ENCODE assay signal across 16 cellular contexts in genomic region chr21:45909238-45909785, GRCh38.
A peak's percentile ranks its signal among the peaks of the same experiment; 100 is the strongest.
DNase-seq lines count a peak whose midpoint lies in the region; ATAC-seq and TF ChIP-seq lines count a peak whose summit lies in the region.
"Had no signal": no experiment of that assay in that cellular context is flagged by ENCODE, and none has a peak within 500 bp of the region (broad histone marks: within the 10 kb centered on the region; RNA-seq: fewer than 3 reads in every experiment).

No MANE protein-coding gene starts in this region.

- POLR2A ChIA-PET in activated CD4-positive, alpha-beta T cell treated with anti-CD3 and anti-CD28 coated beads, Interleukin-2, amount 10 ng/mL, durations not matched to agents 7 days and 5 days (lab: Charles Lee) = no interaction called here

- no peak overlapping the region for H3K4me3 Mint-ChIP-seq in activated CD4-positive, alpha-beta T cell treated with anti-CD3 and anti-CD28 coated beads, Interleukin-2, amount 10 ng/mL, durations not matched to agents 7 days and 5 days
- no peak overlapping the region for H3K4me3 Mint-ChIP-seq in endodermal cell
- H3K4me3 Mint-ChIP-seq in stimulated activated memory B cell treated with anti-CD40 and anti-IgM and Interleukin-4, amounts not matched to agents 10 μg/mL and 1 μg/mL and 100 μg/mL, for 72 hours = no peak overlapping the region

- H3K36me3 ChIP-seq in RWPE2 (ENCODE audit: low read depth) (no peaks in the 10 kb centered on the region), endodermal cell (ENCODE audit: control insufficient read depth, insufficient read depth, low read length) (no peaks in the 10 kb centered on the region), body of pancreas (replicated peaks in 1 of 2; ENCODE audit: insufficient read depth in 1 of 2, low read depth in 2 of 2) (no peaks in the 10 kb centered on the region)

- peak overlapping the region; percentile 41 for H3K27ac Mint-ChIP-seq in activated CD4-positive, alpha-beta T cell treated with anti-CD3 and anti-CD28 coated beads, Interleukin-2, amount 10 ng/mL, durations not matched to agents 7 days and 5 days
- H3K27ac Mint-ChIP-seq in endodermal cell = peak overlapping the region; percentile 33
- peak overlapping the region; percentile 17 for H3K27ac Mint-ChIP-seq in stimulated activated memory B cell treated with anti-CD40 and anti-IgM and Interleukin-4, amounts not matched to agents 10 μg/mL and 1 μg/mL and 100 μg/mL, for 72 hours
- H3K27ac Mint-ChIP-seq: CD8-positive, alpha-beta memory T cell had no signal

- TF ChIP-seq POLR2A in body of pancreas (IDR thresholded peaks at IDR 0.05) = no peak

- 93 to 96% methylated on average over 8 to 12 of the region's 14 CpGs for WGBS in endodermal cell (ENCODE audit: insufficient coverage in 1 of 2, insufficient read length in 1 of 2), 2 experiments
- 60 to 80% methylated on average over 1 to 11 of the region's 14 CpGs for WGBS in body of pancreas, 2 donors

- DNase-seq in activated CD4-positive, alpha-beta T cell treated with anti-CD3 and anti-CD28 coated beads, Interleukin-2, amount 10 ng/mL, durations not matched to agents 7 days and 5 days = no peak
- DNase-seq in activated CD4-positive, alpha-beta T cell treated with anti-CD3 and anti-CD28 coated beads, Interleukin-2, amount 50 U/mL, for 48 hours = no peak
- peak; percentile 14 for DNase-seq in RWPE2 (ENCODE audit: low spot score)
- no peak for DNase-seq in endodermal cell
- DNase-seq in body of pancreas = no peak
- DNase-seq in NCI-H128 (lab: John Stamatoyannopoulos, UW; ENCODE audit: unreplicated experiment) = no peak
- DNase-seq in stimulated activated naive CD8-positive, alpha-beta T cell treated with anti-CD3 and anti-CD28 coated beads, Interleukin-15, Interleukin-2, amounts not matched to agents 100 U/mL and 50 U/mL, for 24 hours = no peak
- DNase-seq: AML-193, Caco-2, DND-41, GF-D8, HCEC 1CT had no signal

- H3K9me3 ChIP-seq in RWPE2 (ENCODE audit: severe bottlenecking) (no peaks in the 10 kb centered on the region), endodermal cell (ENCODE audit: control insufficient read depth, low read length) (no peaks in the 10 kb centered on the region), body of pancreas (no peaks in the 10 kb centered on the region)
- H3K9me3 ChIP-seq: BLaER1, Caco-2 had no signal

- H3K27me3 ChIP-seq in RWPE2 (ENCODE audit: insufficient read depth, poor library complexity, severe bottlenecking) (no peaks in the 10 kb centered on the region), endodermal cell (ENCODE audit: control insufficient read depth, insufficient read depth, low read length, poor library complexity, severe bottlenecking) (no peaks in the 10 kb centered on the region), body of pancreas (no peaks in the 10 kb centered on the region)
- H3K27me3 ChIP-seq: BLaER1 had no signal

- ATAC-seq in RWPE2 (ENCODE audit: low read depth) (no peak), body of pancreas (no peak)
- ATAC-seq in stimulated activated memory B cell treated with anti-CD40 and anti-IgM and Interleukin-4, amounts not matched to agents 10 μg/mL and 1 μg/mL and 100 μg/mL, for 72 hours = no peak
- ATAC-seq in stimulated activated naive CD8-positive, alpha-beta T cell treated with anti-CD3 and anti-CD28 coated beads, Interleukin-15, Interleukin-2, amounts not matched to agents 100 U/mL and 50 U/mL, for 24 hours = no peak

- H3K4me3 ChIP-seq in RWPE2 (ENCODE audit: severe bottlenecking) (no peak overlapping the region), endodermal cell (ENCODE audit: low read length) (no peak overlapping the region), body of pancreas (no peak overlapping the region)
- H3K4me3 ChIP-seq: BLaER1 had no signal

- no peaks in the 10 kb centered on the region for H3K36me3 Mint-ChIP-seq in activated CD4-positive, alpha-beta T cell treated with anti-CD3 and anti-CD28 coated beads, Interleukin-2, amount 10 ng/mL, durations not matched to agents 7 days and 5 days (ENCODE audit: low read depth)
- H3K36me3 Mint-ChIP-seq in endodermal cell (ENCODE audit: low read depth) = no peaks in the 10 kb centered on the region
- peaks cover 8% of the 10 kb centered on the region for H3K36me3 Mint-ChIP-seq in stimulated activated memory B cell treated with anti-CD40 and anti-IgM and Interleukin-4, amounts not matched to agents 10 μg/mL and 1 μg/mL and 100 μg/mL, for 72 hours
- H3K36me3 Mint-ChIP-seq: CD8-positive, alpha-beta memory T cell had no signal

- no peak overlapping the region for H3K27ac ChIP-seq in RWPE2 (ENCODE audit: poor library complexity, severe bottlenecking)
- H3K27ac ChIP-seq in endodermal cell (ENCODE audit: low read depth, low read length) = no peak overlapping the region
- no peak overlapping the region for H3K27ac ChIP-seq in body of pancreas
- H3K27ac ChIP-seq: 22Rv1, BLaER1 had no signal

- H3K9me3 Mint-ChIP-seq in activated CD4-positive, alpha-beta T cell treated with anti-CD3 and anti-CD28 coated beads, Interleukin-2, amount 10 ng/mL, durations not matched to agents 7 days and 5 days = no peaks in the 10 kb centered on the region
- H3K9me3 Mint-ChIP-seq in endodermal cell = no peaks in the 10 kb centered on the region
- H3K9me3 Mint-ChIP-seq in stimulated activated memory B cell treated with anti-CD40 and anti-IgM and Interleukin-4, amounts not matched to agents 10 μg/mL and 1 μg/mL and 100 μg/mL, for 72 hours = no peaks in the 10 kb centered on the region
- H3K9me3 Mint-ChIP-seq: CD8-positive, alpha-beta memory T cell had no signal

- H3K4me1 Mint-ChIP-seq in activated CD4-positive, alpha-beta T cell treated with anti-CD3 and anti-CD28 coated beads, Interleukin-2, amount 10 ng/mL, durations not matched to agents 7 days and 5 days = no peaks in the 10 kb centered on the region
- H3K4me1 Mint-ChIP-seq in endodermal cell = no peaks in the 10 kb centered on the region
- H3K4me1 Mint-ChIP-seq in stimulated activated memory B cell treated with anti-CD40 and anti-IgM and Interleukin-4, amounts not matched to agents 10 μg/mL and 1 μg/mL and 100 μg/mL, for 72 hours = no peaks in the 10 kb centered on the region
- H3K4me1 Mint-ChIP-seq: CD8-positive, alpha-beta memory T cell had no signal

- H3K9ac ChIP-seq in endodermal cell (ENCODE audit: extremely low read depth, low read length, poor library complexity, severe bottlenecking) = no peak overlapping the region
- H3K9ac ChIP-seq: BLaER1 had no signal

- CTCF ChIA-PET in activated CD4-positive, alpha-beta T cell treated with anti-CD3 and anti-CD28 coated beads, Interleukin-2, amount 10 ng/mL, durations not matched to agents 7 days and 5 days (lab: Charles Lee) = no interaction called here

- no peaks in the 10 kb centered on the region for H3K4me1 ChIP-seq in RWPE2 (ENCODE audit: insufficient read depth, poor library complexity, severe bottlenecking)
- no peaks in the 10 kb centered on the region for H3K4me1 ChIP-seq in endodermal cell (ENCODE audit: control insufficient read depth, insufficient read depth, low read length)
- H3K4me1 ChIP-seq in body of pancreas = no peaks in the 10 kb centered on the region
- H3K4me1 ChIP-seq: Caco-2 had no signal

- TF ChIP-seq CTCF in RWPE2 (IDR thresholded peaks at IDR 0.05; ENCODE audit: poor library complexity, severe bottlenecking) (no peak), endodermal cell (conservative IDR thresholded peaks at IDR 0.05) (no peak), body of pancreas (IDR thresholded peaks at IDR 0.05) (no peak)

- intact Hi-C loops in body of pancreas (cut with DNase I) = no loop called here

- no peaks in the 10 kb centered on the region for H3K27me3 Mint-ChIP-seq in activated CD4-positive, alpha-beta T cell treated with anti-CD3 and anti-CD28 coated beads, Interleukin-2, amount 10 ng/mL, durations not matched to agents 7 days and 5 days
- H3K27me3 Mint-ChIP-seq in endodermal cell (ENCODE audit: insufficient read depth) = no peaks in the 10 kb centered on the region
- H3K27me3 Mint-ChIP-seq in stimulated activated memory B cell treated with anti-CD40 and anti-IgM and Interleukin-4, amounts not matched to agents 10 μg/mL and 1 μg/mL and 100 μg/mL, for 72 hours = no peaks in the 10 kb centered on the region
- H3K27me3 Mint-ChIP-seq: CD8-positive, alpha-beta memory T cell had no signal
